ENCODE assay signal across 23 cellular contexts in the genomic region with DNA sequence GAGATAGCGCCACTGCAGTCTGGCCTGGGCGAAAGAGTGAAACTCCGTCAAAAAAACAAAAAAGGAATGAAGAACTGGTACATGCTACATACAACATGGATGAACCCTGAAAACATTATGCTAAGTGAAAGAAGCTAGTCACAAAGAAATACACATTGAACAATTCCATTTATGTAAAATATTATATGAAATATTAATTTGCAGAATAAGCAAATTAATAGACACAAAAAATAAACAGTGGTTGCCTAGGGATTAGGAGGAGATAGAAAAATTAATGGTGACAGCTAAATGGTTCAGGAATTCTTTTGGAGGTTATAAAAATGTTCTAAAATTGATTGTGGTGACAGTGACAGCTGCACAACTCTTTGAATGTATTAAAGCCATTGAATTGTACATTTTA. TPM values are rescaled to one million over a fixed set of nuclear protein-coding genes. Genes with fewer than 3 reads are reported as not detected.
DNase-seq lines count a peak whose midpoint lies in the region; ATAC-seq, FAIRE-seq and TF ChIP-seq lines count a peak whose summit lies in the region.
"Had no signal": no experiment of that assay in that cellular context is flagged by ENCODE, and none has a peak within 500 bp of the region (broad histone marks: within the 10 kb centered on the region; RNA-seq: fewer than 3 reads in every experiment).

No MANE protein-coding gene starts in this region.

- H3K4me2 ChIP-seq in A549 = no peak overlapping the region
- no peak overlapping the region for H3K4me2 ChIP-seq in IMR-90 (ENCODE audit: low read depth, low read length)
- H3K4me2 ChIP-seq: BLaER1 treated with 17β-estradiol and CSF1 and Interleukin-3, amounts not matched to agents 10 nM and 100 nM had no signal

- ATAC-seq in A549 = no peak
- no peak for ATAC-seq in IMR-90 (ENCODE audit: low read depth)
- ATAC-seq in psoas muscle = no peak
- ATAC-seq in HG02588 (IDR thresholded peaks at IDR 0.05; ENCODE audit: unreplicated experiment) = no peak
- ATAC-seq in GM21528 (IDR thresholded peaks at IDR 0.05; ENCODE audit: low FRiP score, unreplicated experiment) = no peak
- ATAC-seq: CD8-positive, alpha-beta T cell; GM12878 had no signal

- H3K14ac ChIP-seq in IMR-90 (replicated peaks; ENCODE audit: low read depth, low read length) = no peak overlapping the region

- no peak overlapping the region for H4K91ac ChIP-seq in IMR-90 (ENCODE audit: insufficient read depth, low read depth, low read length)

- H4K20me1 ChIP-seq in IMR-90 (ENCODE audit: insufficient read depth, low read length) = peaks cover 17% of the 10 kb centered on the region

- H3K4me1 ChIP-seq in A549 (peaks cover 6% of the 10 kb centered on the region; the same call in 1 of the 3 replicates), IMR-90 (ENCODE audit: control insufficient read depth, insufficient read depth, low read length) (peaks cover 2% of the 10 kb centered on the region; the same call in 1 of the 2 replicates), psoas muscle (peaks cover 36% of the 10 kb centered on the region), small intestine (ENCODE audit: control insufficient read depth in 2 of 2, insufficient read depth in 1 of 2, low read depth in 1 of 2, low read length in 1 of 2) (no peaks in the 10 kb centered on the region)

- CTCF ChIA-PET in A549 (lab: Yijun Ruan, JAX) (interaction anchor here (1.4 kb wide), 1 partner anchor 144 kb away, joined by 4 read pairs; no protein-coding TSS in a partner anchor), IMR-90 (lab: Yijun Ruan, JAX) (interaction anchor here (0.9 kb wide), 1 partner anchor 145 kb away, joined by 3 read pairs; no protein-coding TSS in a partner anchor)

- H3K4me3 ChIP-seq in A549 = no peak overlapping the region
- H3K4me3 ChIP-seq in IMR-90 (ENCODE audit: insufficient read depth, low read depth, low read length) = no peak overlapping the region
- H3K4me3 ChIP-seq in psoas muscle = no peak overlapping the region
- no peak overlapping the region for H3K4me3 ChIP-seq in small intestine (ENCODE audit: low read depth in 1 of 2, low read length in 2 of 2)
- H3K4me3 ChIP-seq: BLaER1 treated with 17β-estradiol and CSF1 and Interleukin-3, amounts not matched to agents 10 nM and 100 nM; GM12878 had no signal

- no peak overlapping the region for H2AFZ ChIP-seq in IMR-90 (replicated peaks; ENCODE audit: low read length, poor library complexity)

- no peak overlapping the region for H2AK9ac ChIP-seq in IMR-90 (replicated peaks; ENCODE audit: low read depth, low read length, poor library complexity)

- TF ChIP-seq RAD21 in A549 (conservative IDR thresholded peaks at IDR 0.05 in 1 of 2, IDR thresholded peaks at IDR 0.05 in 1 of 2) (no peak), IMR-90 (IDR thresholded peaks at IDR 0.05; ENCODE audit: low read length) (no peak)

- H3K79me1 ChIP-seq in IMR-90 (ENCODE audit: low read depth in 1 of 2, low read length in 2 of 2) = peaks cover 15 to 19% of the 10 kb centered on the region in 2 experiments; a peak in 3 of 4 replicates

- TF ChIP-seq EP300 in A549 (IDR thresholded peaks at IDR 0.05) = no peak

- H2BK15ac ChIP-seq in IMR-90 (ENCODE audit: low read depth, low read length) = no peak overlapping the region

- H3K4ac ChIP-seq in IMR-90 (ENCODE audit: low read depth, low read length) = no peak overlapping the region

- H4K8ac ChIP-seq in IMR-90 (ENCODE audit: low read depth in 2 of 2, low read length in 2 of 2) = no peak overlapping the region

- 96% methylated on average over 3 of the region's 3 CpGs for WGBS in A549 (ENCODE audit: missing lambda C conversion rate)
- 100% methylated on average over 1 of the region's 3 CpGs; no CpG with 5 or more reads in 1 of the 2 experiments for WGBS in IMR-90 (ENCODE audit: extremely low coverage in 2 of 2, insufficient read length in 1 of 2), 2 experiments
- WGBS in psoas muscle, 3 donors = 95 to 100% (median 97%) methylated on average over 3 of the region's 3 CpGs
- WGBS in small intestine, 3 donors = 95 to 100% (median 97%) methylated on average over 3 of the region's 3 CpGs

- H3K56ac ChIP-seq in IMR-90 (ENCODE audit: extremely low read depth, insufficient read depth, low read length) = no peak overlapping the region

- no peak for TF ChIP-seq POLR2A in A549 (IDR thresholded peaks at IDR 0.05; ENCODE audit: low read length)
- TF ChIP-seq POLR2A in IMR-90 (IDR thresholded peaks at IDR 0.05; ENCODE audit: low read depth, low read length) = no peak

- H3K27ac ChIP-seq in A549 = no peak overlapping the region
- no peak overlapping the region for H3K27ac ChIP-seq in IMR-90 (ENCODE audit: insufficient read depth, low read length)
- H3K27ac ChIP-seq in psoas muscle = peak overlapping the region; percentile 18
- H3K27ac ChIP-seq in small intestine (ENCODE audit: low read depth in 1 of 2, low read length in 1 of 2) = no peak overlapping the region
- H3K27ac ChIP-seq: BLaER1 treated with 17β-estradiol and CSF1 and Interleukin-3, amounts not matched to agents 10 nM and 100 nM; C4-2B had no signal

- no peak overlapping the region for H2BK20ac ChIP-seq in IMR-90 (ENCODE audit: low read depth, low read length)

- H3K36me3 ChIP-seq in IMR-90 (ENCODE audit: control insufficient read depth, insufficient read depth, low read length) (no peaks in the 10 kb centered on the region; the same call in 1 of the 2 replicates), psoas muscle (ENCODE audit: insufficient read depth in 1 of 2, low read depth in 1 of 2) (no peaks in the 10 kb centered on the region), small intestine (ENCODE audit: control insufficient read depth in 2 of 2, insufficient read depth in 2 of 2, low read length in 2 of 2) (no peaks in the 10 kb centered on the region)

- H3K9ac ChIP-seq in IMR-90 (ENCODE audit: low read depth, low read length) = no peak overlapping the region
- H3K9ac ChIP-seq: BLaER1 treated with 17β-estradiol and CSF1 and Interleukin-3, amounts not matched to agents 10 nM and 100 nM had no signal

- DNase-seq in A549 (ENCODE audit: low read depth in 1 of 2, low spot score in 1 of 2) (no peak), IMR-90 (no peak), psoas muscle (no peak), small intestine (no peak)
- DNase-seq: 8988T; AML-193; Caco-2; Calu3; CD4-positive, alpha-beta T cell; CD8-positive, alpha-beta T cell; DMS79; DND-41; EL; GDM1 had no signal

- dilution Hi-C loops in IMR-90 (cut with HindIII; ENCODE audit: low sequenced_read_pairs, unreplicated experiment) = no loop called here

- no peak for TF ChIP-seq CTCF in A549 (IDR thresholded peaks at IDR 0.05)
- no peak for TF ChIP-seq CTCF in IMR-90 (conservative IDR thresholded peaks at IDR 0.05; ENCODE audit: low read depth, low read length)
- TF ChIP-seq CTCF in psoas muscle (IDR thresholded peaks at IDR 0.05) = no peak

- H2BK120ac ChIP-seq in IMR-90 (ENCODE audit: low read depth, low read length) = no peak overlapping the region

- FAIRE-seq in A549 (lab: Jason Lieb, UNC) (no peak), small intestine (lab: Jason Lieb, UNC) (no peak)
- FAIRE-seq: A204.1, D721Med, GM12878, GM12892, GM18507 had no signal

- no peak overlapping the region for H3K23ac ChIP-seq in IMR-90 (ENCODE audit: low read depth, low read length)

- H4K5ac ChIP-seq in IMR-90 (ENCODE audit: low read depth, low read length) = no peak overlapping the region

- no peaks in the 10 kb centered on the region for H3K9me1 ChIP-seq in IMR-90 (ENCODE audit: insufficient read depth, low read length)

- H3K27me3 ChIP-seq in IMR-90 (ENCODE audit: control insufficient read depth, insufficient read depth, low read length) (no peaks in the 10 kb centered on the region), psoas muscle (ENCODE audit: insufficient read depth in 3 of 3, low read length in 2 of 3) (no peaks in the 10 kb centered on the region), small intestine (ENCODE audit: control insufficient read depth in 2 of 2, insufficient read depth in 2 of 2, low read length in 2 of 2) (no peaks in the 10 kb centered on the region)
- H3K27me3 ChIP-seq: BLaER1 treated with 17β-estradiol and CSF1 and Interleukin-3, amounts not matched to agents 10 nM and 100 nM had no signal

- no peak overlapping the region for H2AK5ac ChIP-seq in IMR-90 (ENCODE audit: low read depth, low read length)

- no peak overlapping the region for H2BK5ac ChIP-seq in IMR-90 (ENCODE audit: low read depth, low read length, poor library complexity, severe bottlenecking)

- no peak overlapping the region for H3K18ac ChIP-seq in IMR-90 (ENCODE audit: low read depth, low read length)

- no peaks in the 10 kb centered on the region for H3K9me3 ChIP-seq in A549
- no peaks in the 10 kb centered on the region for H3K9me3 ChIP-seq in IMR-90 (ENCODE audit: control insufficient read depth, insufficient read depth, low read length)
- H3K9me3 ChIP-seq in psoas muscle = no peaks in the 10 kb centered on the region
- H3K9me3 ChIP-seq in small intestine (ENCODE audit: control insufficient read depth, low read depth) = no peaks in the 10 kb centered on the region
- H3K9me3 ChIP-seq: Caco-2 had no signal

- in situ Hi-C loops in IMR-90 (cut with MboI; ENCODE audit: low sequenced_read_pairs) = no loop called here

- intact Hi-C loops in IMR-90 (cut with micrococcal nuclease) (no loop called here), psoas muscle (cut with DNase I) (no loop called here)

- POLR2A ChIA-PET in A549 (lab: Yijun Ruan, JAX) (no interaction called here), IMR-90 (lab: Charles Lee; ENCODE audit: unreplicated experiment) (no interaction called here)

- no TSS peak for BruUV-seq in IMR-90 (replicated peaks; lab: Mats Ljungman, UMichigan)

TF ChIP-seq in A549, 52 proteins besides CTCF, POLR2A, EP300 and RAD21:
- TF ChIP-seq RARB (CRISPR knock-in tag; IDR thresholded peaks at IDR 0.05) = no peak
- peak; percentile 50 for TF ChIP-seq MAFK (IDR thresholded peaks at IDR 0.05; ENCODE audit: partially characterized antibody)
- TF ChIP-seq JUNB (IDR thresholded peaks at IDR 0.05) = no peak

TF ChIP-seq in IMR-90, 13 proteins besides CTCF, POLR2A, EP300 and RAD21 (continues in another document):
- TF ChIP-seq BHLHE40 (IDR thresholded peaks at IDR 0.05; ENCODE audit: low read depth, low read length) (no peak), MAFK (IDR thresholded peaks at IDR 0.05; ENCODE audit: low read depth, low read length) (0 out of 2 replicates have a peak, but pooled peaks have one; percentile 29), RCOR1 (IDR thresholded peaks at IDR 0.05; ENCODE audit: insufficient replicate concordance, low read length) (no peak), RFX5 (IDR thresholded peaks at IDR 0.05; ENCODE audit: low read depth, low read length) (no peak)

RNA-seq across cellular contexts. Expression of a gene that starts 14.7 kb away (rescaled TPM):
- 4.0 and 5.5 TPM in 2 replicates for polyA plus RNA-seq in A549 (2011; rRNA removed)
- 2.1 and 2.4 TPM in 2 replicates for polyA plus RNA-seq in A549 (2012; cell fraction: cytosol; rRNA removed)
- polyA plus RNA-seq in A549 (2012; cell fraction: nucleus; rRNA removed) = 7.9 and 8.8 TPM in 2 replicates
- polyA plus RNA-seq in A549 (2017; fragmentation: RNase III; extraction: RNeasy Plus Mini Kit Qiagen cat#74134 plus additional on column Dnase treatment) = 2.8 to 3.1 TPM (median 2.8 TPM) in 3 replicates
- 14.6 and 23.4 TPM in 2 replicates for polyA minus RNA-seq in A549 (2011; rRNA and poly(A)+ RNA removed)
- 6.5 and 6.7 TPM in 2 replicates for total RNA-seq in IMR-90 (2012; rRNA removed)
- polyA plus RNA-seq in IMR-90 (2012; rRNA removed) = 3.1 and 4.5 TPM in 2 replicates
- polyA plus RNA-seq in IMR-90 (2012; cell fraction: cytosol; rRNA removed) = 1.8 TPM in 2 replicates
- 16.1 and 20.0 TPM in 2 replicates for polyA plus RNA-seq in IMR-90 (2012; cell fraction: nucleus; rRNA removed; ENCODE audit: low replicate concordance)
- total RNA-seq in psoas muscle = 1 to 10 TPM; 4.2 to 7.8 (median 5.9) TPM
- polyA plus RNA-seq in psoas muscle = 1 to 10 TPM; 2.5 to 4.1 (median 2.9) TPM
- 1 to 10 TPM; 2.7 to 3.4 (median 3.2) TPM for polyA plus RNA-seq in small intestine
